15 cellular contexts compared by ENCODE assay signal in the genomic region with DNA sequence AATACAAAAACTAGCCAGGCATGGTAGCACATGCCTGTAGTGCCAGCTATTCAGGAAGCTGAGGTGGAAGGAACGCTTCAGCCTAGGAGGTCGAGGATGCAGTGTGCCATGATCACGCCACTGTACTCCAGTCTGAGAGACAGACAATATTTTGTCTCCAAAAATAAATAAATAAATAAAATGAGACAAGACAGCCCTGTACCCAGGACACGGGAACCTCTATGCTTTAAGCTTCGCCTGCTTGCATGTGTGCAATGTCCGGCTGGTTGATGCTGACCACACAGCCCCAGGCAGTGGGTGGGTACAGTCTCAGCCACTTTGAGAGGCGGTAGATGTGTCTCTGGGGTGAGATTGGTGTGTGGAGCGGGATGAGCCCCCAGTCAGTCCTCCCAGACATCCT. TPM values are rescaled to one million over a fixed set of nuclear protein-coding genes. Genes with fewer than 3 reads are reported as not detected.
DNase-seq lines count a peak whose midpoint lies in the region; ATAC-seq and TF ChIP-seq lines count a peak whose summit lies in the region.
"Had no signal": no experiment of that assay in that cellular context is flagged by ENCODE, and none has a peak within 500 bp of the region (broad histone marks: within the 10 kb centered on the region; RNA-seq: fewer than 3 reads in every experiment).

No MANE protein-coding gene starts in this region.

- H3K9me3 ChIP-seq in BLaER1 (no peaks in the 10 kb centered on the region), neutrophil (no peaks in the 10 kb centered on the region)

- in situ Hi-C loops in SK-MEL-5 (cut with HindIII; ENCODE audit: low pct_unique_long_range_greater_than_20kb, low sequenced_read_pairs), result no loop called here

- no peak for TF ChIP-seq CTCF in neutrophil (IDR thresholded peaks at IDR 0.05)

- no peaks in the 10 kb centered on the region for H3K36me3 Mint-ChIP-seq in activated CD8-positive, alpha-beta T cell treated with anti-CD3 and anti-CD28 coated beads, Interleukin-2, amount 10 ng/mL, durations not matched to agents 7 days and 5 days (ENCODE audit: low read depth)
- H3K36me3 Mint-ChIP-seq: CD4-positive, alpha-beta memory T cell had no signal

- H3K9ac ChIP-seq in BLaER1, result no peak overlapping the region

- H3K36me3 ChIP-seq in BLaER1 (no peaks in the 10 kb centered on the region), neutrophil (no peaks in the 10 kb centered on the region)

- no peak overlapping the region for H3K4me3 Mint-ChIP-seq in activated CD8-positive, alpha-beta T cell treated with anti-CD3 and anti-CD28 coated beads, Interleukin-2, amount 10 ng/mL, durations not matched to agents 7 days and 5 days
- H3K4me3 Mint-ChIP-seq: CD4-positive, alpha-beta memory T cell had no signal

- POLR2A ChIA-PET in activated CD8-positive, alpha-beta T cell treated with anti-CD3 and anti-CD28 coated beads, Interleukin-2, amount 10 ng/mL, durations not matched to agents 7 days and 5 days (lab: Charles Lee), result interaction anchor here (0.6 kb wide), 1 partner anchor 9 kb away, joined by 3 read pairs; no protein-coding TSS in a partner anchor

- peak overlapping the region; percentile 76 for H3K27ac ChIP-seq in BLaER1
- peak overlapping the region; percentile 97 for H3K27ac ChIP-seq in epithelial cell of prostate
- H3K27ac ChIP-seq in neutrophil, result peak overlapping the region; percentile 98

- H3K27me3 Mint-ChIP-seq in activated CD8-positive, alpha-beta T cell treated with anti-CD3 and anti-CD28 coated beads, Interleukin-2, amount 10 ng/mL, durations not matched to agents 7 days and 5 days (ENCODE audit: low read depth), result no peaks in the 10 kb centered on the region
- H3K27me3 Mint-ChIP-seq: CD4-positive, alpha-beta memory T cell had no signal

- no peak for ATAC-seq in GM18858 (IDR thresholded peaks at IDR 0.05; ENCODE audit: unreplicated experiment)
- no peak for ATAC-seq in activated CD8-positive, alpha-beta T cell treated with anti-CD3 and anti-CD28 coated beads, Interleukin-2, amount 10 ng/mL, durations not matched to agents 7 days and 5 days
- ATAC-seq: HCT116, HepG2 had no signal

- H3K4me2 ChIP-seq in BLaER1, result peak overlapping the region; percentile 74

- DNase-seq in SK-MEL-5 (ENCODE audit: low read depth, low spot score), result peak; percentile 51
- no peak for DNase-seq in epithelial cell of prostate (ENCODE audit: low read depth, low spot score)
- DNase-seq in OCI-M1 (lab: John Stamatoyannopoulos, UW), result no peak
- no peak for DNase-seq in activated CD8-positive, alpha-beta T cell treated with anti-CD3 and anti-CD28 coated beads, Interleukin-2, amount 10 ng/mL, durations not matched to agents 7 days and 5 days
- DNase-seq: 8988T; AML-193; CD4-positive, alpha-beta memory T cell; DMS153; DND-41; GDM1 had no signal

- H3K4me3 ChIP-seq in BLaER1 (no peak overlapping the region), neutrophil (ENCODE audit: low read depth in 1 of 2, low read length in 1 of 2) (no peak overlapping the region)

- H3K9me3 Mint-ChIP-seq in activated CD8-positive, alpha-beta T cell treated with anti-CD3 and anti-CD28 coated beads, Interleukin-2, amount 10 ng/mL, durations not matched to agents 7 days and 5 days (ENCODE audit: insufficient read depth), result no peaks in the 10 kb centered on the region
- H3K9me3 Mint-ChIP-seq: CD4-positive, alpha-beta memory T cell had no signal

- H4K20me1 ChIP-seq in BLaER1, result no peaks in the 10 kb centered on the region

- H3K4me1 ChIP-seq in BLaER1, result peaks cover 77% of the 10 kb centered on the region
- peaks cover 65 to 93% of the 10 kb centered on the region in 2 experiments for H3K4me1 ChIP-seq in neutrophil (ENCODE audit: control insufficient read depth in 1 of 2, insufficient read depth in 1 of 2, low read depth in 1 of 2, low read length in 1 of 2)

- no peaks in the 10 kb centered on the region for H3K4me1 Mint-ChIP-seq in activated CD8-positive, alpha-beta T cell treated with anti-CD3 and anti-CD28 coated beads, Interleukin-2, amount 10 ng/mL, durations not matched to agents 7 days and 5 days (ENCODE audit: low read depth)

- H3K27me3 ChIP-seq in BLaER1 (no peaks in the 10 kb centered on the region), neutrophil (no peaks in the 10 kb centered on the region)

- no peak overlapping the region for H3K27ac Mint-ChIP-seq in activated CD8-positive, alpha-beta T cell treated with anti-CD3 and anti-CD28 coated beads, Interleukin-2, amount 10 ng/mL, durations not matched to agents 7 days and 5 days
- H3K27ac Mint-ChIP-seq: CD4-positive, alpha-beta memory T cell had no signal

- CTCF ChIA-PET in activated CD8-positive, alpha-beta T cell treated with anti-CD3 and anti-CD28 coated beads, Interleukin-2, amount 10 ng/mL, durations not matched to agents 7 days and 5 days (lab: Charles Lee), result no interaction called here

RNA-seq across cellular contexts. Expression of gene MPEG1, which starts 52.0 kb away (rescaled TPM):
- total RNA-seq in SK-MEL-5 (2014; rRNA removed; shearing (Covaris generic)), result not detected in 2 replicates
- polyA plus RNA-seq in SK-MEL-5 (2015; cell fraction: cytosol; rRNA removed), result not detected in 2 replicates
- polyA plus RNA-seq in SK-MEL-5 (2015; cell fraction: nucleus; rRNA removed), result not detected in 2 replicates
- not detected for total RNA-seq in activated CD8-positive, alpha-beta T cell treated with anti-CD3 and anti-CD28 coated beads, Interleukin-2, amount 10 ng/mL, durations not matched to agents 7 days and 5 days
- total RNA-seq: HepG2 had no signal
- polyA plus RNA-seq: HepG2 had no signal
